ENCODE assay signal across 19 cellular contexts in genomic region chr3:123627673-123628670, GRCh38. TPM values are rescaled to one million over a fixed set of nuclear protein-coding genes. Genes with fewer than 3 reads are reported as not detected.
DNase-seq lines count a peak whose midpoint lies in the region; ATAC-seq, FAIRE-seq and TF ChIP-seq lines count a peak whose summit lies in the region.
"Had no signal": no experiment of that assay in that cellular context is flagged by ENCODE, and none has a peak within 500 bp of the region (broad histone marks: within the 10 kb centered on the region; RNA-seq: fewer than 3 reads in every experiment).

No MANE protein-coding gene starts in this region.

- DNase-seq in activated CD4-positive, alpha-beta T cell treated with anti-CD3 and anti-CD28 coated beads, Interleukin-2, amount 10 ng/mL, durations not matched to agents 7 days and 5 days, result no peak
- no peak for DNase-seq in activated CD4-positive, alpha-beta T cell treated with anti-CD3 and anti-CD28 coated beads for 4 hours
- peak; percentile 76 to 95 (median 88) for DNase-seq in body of pancreas
- DNase-seq in lower leg skin (ENCODE audit: low spot score in 2 of 2), result peak; percentile 55 to 85
- peak; percentile 53 to 89 for DNase-seq in tibial artery
- DNase-seq in H7, result no peak
- no peak for DNase-seq in H54 (ENCODE audit: insufficient read length, low spot score)
- DNase-seq in glomerular visceral epithelial cell (ENCODE audit: extremely low spot score), result no peak
- DNase-seq: activated CD4-positive, alpha-beta memory T cell treated with anti-CD3 and anti-CD28 coated beads for 36 hours; activated naive CD8-positive, alpha-beta T cell treated with anti-CD3 and anti-CD28 coated beads for 36 hours; activated T-cell treated with anti-CD3 and anti-CD28 coated beads, Interleukin-2, amount 50 U/mL, for 4 hours; hippocampal formation; Kasumi-1; NCI-H1436 treated with DMSO at 0.1 percent for 48 hours had no signal

- intact Hi-C loops in body of pancreas (cut with DNase I) (no loop called here), lower leg skin (cut with DNase I; ENCODE audit: low total_unique reads) (no loop called here), tibial artery (cut with DNase I; ENCODE audit: low total_unique reads) (no loop called here)

- no peak overlapping the region for H3K4me3 Mint-ChIP-seq in activated CD4-positive, alpha-beta T cell treated with anti-CD3 and anti-CD28 coated beads, Interleukin-2, amount 10 ng/mL, durations not matched to agents 7 days and 5 days
- H3K4me3 Mint-ChIP-seq: activated CD4-positive, alpha-beta memory T cell treated with anti-CD3 and anti-CD28 coated beads for 36 hours; activated naive CD8-positive, alpha-beta T cell treated with anti-CD3 and anti-CD28 coated beads for 36 hours; activated T-cell treated with anti-CD3 and anti-CD28 coated beads, Interleukin-2, amount 50 U/mL, for 4 hours; type B pancreatic cell had no signal

- H3K27me3 Mint-ChIP-seq in activated CD4-positive, alpha-beta T cell treated with anti-CD3 and anti-CD28 coated beads, Interleukin-2, amount 10 ng/mL, durations not matched to agents 7 days and 5 days, result no peaks in the 10 kb centered on the region
- H3K27me3 Mint-ChIP-seq: activated naive CD8-positive, alpha-beta T cell treated with anti-CD3 and anti-CD28 coated beads for 36 hours; type B pancreatic cell had no signal

- TF ChIP-seq CTCF in body of pancreas (IDR thresholded peaks at IDR 0.05) (peak in 1 of 7 experiments; percentile 1), lower leg skin (IDR thresholded peaks at IDR 0.05) (no peak), tibial artery (IDR thresholded peaks at IDR 0.05) (no peak)

- peak; percentile 86 for ATAC-seq in body of pancreas
- ATAC-seq: activated T-cell treated with anti-CD3 and anti-CD28 coated beads, Interleukin-2, amount 50 U/mL, for 4 hours had no signal

- CTCF ChIA-PET in activated CD4-positive, alpha-beta T cell treated with anti-CD3 and anti-CD28 coated beads, Interleukin-2, amount 10 ng/mL, durations not matched to agents 7 days and 5 days (lab: Charles Lee), result no interaction called here

- H3K9me3 Mint-ChIP-seq in activated CD4-positive, alpha-beta T cell treated with anti-CD3 and anti-CD28 coated beads, Interleukin-2, amount 10 ng/mL, durations not matched to agents 7 days and 5 days, result no peaks in the 10 kb centered on the region
- H3K9me3 Mint-ChIP-seq: activated CD4-positive, alpha-beta memory T cell treated with anti-CD3 and anti-CD28 coated beads for 36 hours; activated naive CD8-positive, alpha-beta T cell treated with anti-CD3 and anti-CD28 coated beads for 36 hours; activated T-cell treated with anti-CD3 and anti-CD28 coated beads, Interleukin-2, amount 50 U/mL, for 4 hours had no signal

- POLR2A ChIA-PET in activated CD4-positive, alpha-beta T cell treated with anti-CD3 and anti-CD28 coated beads, Interleukin-2, amount 10 ng/mL, durations not matched to agents 7 days and 5 days (lab: Charles Lee), result no interaction called here

- no peak for TF ChIP-seq POLR2A in body of pancreas (IDR thresholded peaks at IDR 0.05)
- no peak for TF ChIP-seq POLR2A in lower leg skin (IDR thresholded peaks at IDR 0.05)
- no peak for TF ChIP-seq POLR2A in H54 (IDR thresholded peaks at IDR 0.05; ENCODE audit: low read depth, low read length)

- H3K4me3 ChIP-seq in body of pancreas (no peak overlapping the region), lower leg skin (ENCODE audit: low read depth, poor library complexity, severe bottlenecking) (no peak overlapping the region), tibial artery (no peak overlapping the region), H7 (ENCODE audit: insufficient read depth, low read depth, low read length) (no peak overlapping the region)
- H3K4me3 ChIP-seq: BLaER1 treated with 17β-estradiol and CSF1 and Interleukin-3, amounts not matched to agents 10 nM and 100 nM had no signal

- no peaks in the 10 kb centered on the region for H3K4me1 Mint-ChIP-seq in activated CD4-positive, alpha-beta T cell treated with anti-CD3 and anti-CD28 coated beads, Interleukin-2, amount 10 ng/mL, durations not matched to agents 7 days and 5 days
- H3K4me1 Mint-ChIP-seq: activated naive CD8-positive, alpha-beta T cell treated with anti-CD3 and anti-CD28 coated beads for 36 hours had no signal

- H3K36me3 ChIP-seq in body of pancreas (replicated peaks in 1 of 2; ENCODE audit: insufficient read depth in 1 of 2, low read depth in 2 of 2) (no peaks in the 10 kb centered on the region), tibial artery (peaks cover 75 to 95% (median 86%) of the 10 kb centered on the region in 3 donors), H7 (replicated peaks; ENCODE audit: control insufficient read depth, insufficient read depth, low read length) (no peaks in the 10 kb centered on the region)

- 47 to 63% methylated on average over 6 of the region's 6 CpGs for WGBS in body of pancreas, 2 donors
- WGBS in lower leg skin, 2 donors, result 46 to 66% methylated on average over 6 of the region's 6 CpGs

- FAIRE-seq in H54 (lab: Jason Lieb, UNC), result no peak
- FAIRE-seq: A204.1, bronchial epithelial cell, H1 had no signal

- no peaks in the 10 kb centered on the region for H3K9me3 ChIP-seq in body of pancreas
- no peaks in the 10 kb centered on the region for H3K9me3 ChIP-seq in tibial artery
- H3K9me3 ChIP-seq: BLaER1 treated with 17β-estradiol and CSF1 and Interleukin-3, amounts not matched to agents 10 nM and 100 nM had no signal

- H3K36me3 Mint-ChIP-seq in activated CD4-positive, alpha-beta T cell treated with anti-CD3 and anti-CD28 coated beads, Interleukin-2, amount 10 ng/mL, durations not matched to agents 7 days and 5 days (ENCODE audit: low read depth), result no peaks in the 10 kb centered on the region

- H3K27ac ChIP-seq in body of pancreas (peak overlapping the region in 1 of 4 donors; percentile 28), tibial artery (peak overlapping the region; percentile 39 to 52)
- H3K27ac ChIP-seq: BLaER1 treated with 17β-estradiol and CSF1 and Interleukin-3, amounts not matched to agents 10 nM and 100 nM had no signal

- peak overlapping the region; percentile 46 for H3K27ac Mint-ChIP-seq in activated CD4-positive, alpha-beta T cell treated with anti-CD3 and anti-CD28 coated beads, Interleukin-2, amount 10 ng/mL, durations not matched to agents 7 days and 5 days
- H3K27ac Mint-ChIP-seq: activated CD4-positive, alpha-beta memory T cell treated with anti-CD3 and anti-CD28 coated beads for 36 hours; activated naive CD8-positive, alpha-beta T cell treated with anti-CD3 and anti-CD28 coated beads for 36 hours; type B pancreatic cell had no signal

- H3K4me1 ChIP-seq in body of pancreas (peaks cover 17% of the 10 kb centered on the region), tibial artery (peaks cover 3 to 60% (median 25%) of the 10 kb centered on the region in 4 donors)

- H3K27me3 ChIP-seq in body of pancreas (no peaks in the 10 kb centered on the region), tibial artery (no peaks in the 10 kb centered on the region), H7 (ENCODE audit: control insufficient read depth, insufficient read depth, low read length) (no peaks in the 10 kb centered on the region)
- H3K27me3 ChIP-seq: BLaER1 treated with 17β-estradiol and CSF1 and Interleukin-3, amounts not matched to agents 10 nM and 100 nM had no signal

RNA-seq across cellular contexts. Expression of gene HACD2, which starts 43.1 kb away (rescaled TPM):
- 10 to 100 TPM; 24.3 to 28.8 TPM for total RNA-seq in activated CD4-positive, alpha-beta T cell treated with anti-CD3 and anti-CD28 coated beads, Interleukin-2, amount 10 ng/mL, durations not matched to agents 7 days and 5 days
- total RNA-seq in body of pancreas, result 10 to 100 TPM; 13.2 to 16.3 TPM
- total RNA-seq in lower leg skin, result 10 to 100 TPM; 29.3 to 56.4 (median 40.2) TPM
- total RNA-seq in H7 (2014; rRNA removed; shearing (Covaris generic)), result 15.0 and 17.2 TPM in 2 replicates

Comparison
In these comparisons a context has a peak if more than half of its experiments do, and no peak if none do; other contexts are left out.
1. DNase-seq: peak in body of pancreas (4 of 4), lower leg skin (2 of 2) and tibial artery (2 of 2); none in activated CD4-positive, alpha-beta T cell treated with anti-CD3 and anti-CD28 coated beads, Interleukin-2, amount 10 ng/mL, durations not matched to agents 7 days and 5 days (single experiment), activated CD4-positive, alpha-beta T cell treated with anti-CD3 and anti-CD28 coated beads for 4 hours (0 of 2), H7 (single experiment), H54 (single experiment) and glomerular visceral epithelial cell (single experiment).